Comparison of ENCODE assay signal across 14 cellular contexts in the genomic region with DNA sequence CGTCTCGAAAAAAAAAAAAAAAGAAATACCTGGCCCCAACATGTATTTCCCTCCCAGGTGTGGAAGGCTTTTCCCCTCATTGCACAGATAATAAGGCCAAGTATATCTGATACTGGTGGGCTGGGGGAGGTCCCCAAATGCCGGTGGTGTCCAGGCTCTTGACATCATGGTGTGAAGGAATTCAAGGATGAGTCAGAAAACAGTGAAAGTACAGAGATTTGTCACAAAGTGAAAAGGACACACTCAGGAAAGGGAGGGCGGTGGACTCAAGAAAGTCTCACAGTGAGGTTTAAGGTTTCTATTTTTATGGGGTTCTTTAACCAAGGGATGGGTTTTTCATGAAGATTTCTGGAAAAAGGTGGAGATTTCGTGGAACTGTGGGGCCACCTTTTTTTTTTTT. TPM values are rescaled to one million over a fixed set of nuclear protein-coding genes. Genes with fewer than 3 reads are reported as not detected.
DNase-seq lines count a peak whose midpoint lies in the region; ATAC-seq and TF ChIP-seq lines count a peak whose summit lies in the region.
"Had no signal": no experiment of that assay in that cellular context is flagged by ENCODE, and none has a peak within 500 bp of the region (broad histone marks: within the 10 kb centered on the region; RNA-seq: fewer than 3 reads in every experiment).

No MANE protein-coding gene starts in this region.

- H3K27ac ChIP-seq in OCI-LY3 (ENCODE audit: low read length) (no peak overlapping the region), vagina (no peak overlapping the region)
- H3K27ac ChIP-seq: skin epidermis, upper lobe of left lung had no signal

- H4K20me1 ChIP-seq in OCI-LY3 (ENCODE audit: insufficient read depth, low read length): no peaks in the 10 kb centered on the region

- H3K9me3 ChIP-seq in OCI-LY3 (ENCODE audit: insufficient read depth, low read length) (no peaks in the 10 kb centered on the region), vagina (no peaks in the 10 kb centered on the region)
- H3K9me3 ChIP-seq: upper lobe of left lung had no signal

- no peak overlapping the region for H3K9ac ChIP-seq in OCI-LY3 (ENCODE audit: low read length)

- H3K27me3 ChIP-seq in OCI-LY3 (ENCODE audit: low read depth, low read length): no peaks in the 10 kb centered on the region
- no peaks in the 10 kb centered on the region for H3K27me3 ChIP-seq in vagina
- H3K27me3 ChIP-seq: upper lobe of left lung had no signal

- in situ Hi-C loops in ACHN (cut with HindIII; ENCODE audit: low pct_ligation_motif_present, low pct_unique_long_range_greater_than_20kb, low sequenced_read_pairs): no loop called here

- no peak overlapping the region for H3K4me3 ChIP-seq in OCI-LY3 (ENCODE audit: low read length)
- H3K4me3 ChIP-seq in vagina: no peak overlapping the region
- H3K4me3 ChIP-seq: skin epidermis, upper lobe of left lung had no signal

- TF ChIP-seq CTCF in OCI-LY3 (IDR thresholded peaks at IDR 0.05; ENCODE audit: low read depth, low read length): no peak
- TF ChIP-seq CTCF in vagina (IDR thresholded peaks at IDR 0.05): no peak

- peak; percentile 14 for DNase-seq in ACHN
- no peak for DNase-seq in NCI-H1694 treated with DMSO at 0.1 percent for 48 hours (lab: John Stamatoyannopoulos, UW)
- no peak for DNase-seq in occipital lobe (lab: John Stamatoyannopoulos, UW)
- DNase-seq in vagina (ENCODE audit: extremely low spot score in 2 of 2): no peak
- no peak for DNase-seq in middle frontal gyrus (ENCODE audit: extremely low spot score, low spot score)
- DNase-seq: DMS79, left cardiac atrium, NCI-H1092 treated with DMSO at 0.1 percent for 48 hours, NCI-H748 treated with DMSO at 0.1 percent for 48 hours, upper lobe of left lung had no signal

- ATAC-seq in GM18861 (IDR thresholded peaks at IDR 0.05; ENCODE audit: unreplicated experiment) (peak; percentile 71), HG02571 (IDR thresholded peaks at IDR 0.05; ENCODE audit: unreplicated experiment) (peak; percentile 56)
- ATAC-seq: left cardiac atrium had no signal

- H3K4me1 ChIP-seq in OCI-LY3 (ENCODE audit: low read length) (peaks cover 32% of the 10 kb centered on the region), vagina (no peaks in the 10 kb centered on the region)

- H3K36me3 ChIP-seq in OCI-LY3 (replicated peaks; ENCODE audit: low read depth, low read length) (no peaks in the 10 kb centered on the region), vagina (no peaks in the 10 kb centered on the region)
- H3K36me3 ChIP-seq: upper lobe of left lung had no signal

- H2AFZ ChIP-seq in OCI-LY3 (ENCODE audit: low read depth, low read length): no peak overlapping the region

- peak overlapping the region; percentile 27 for H3K4me2 ChIP-seq in OCI-LY3 (ENCODE audit: low read length)

- intact Hi-C loops in vagina (cut with DNase I): no loop called here

- TF ChIP-seq POLR2A in vagina (IDR thresholded peaks at IDR 0.05): no peak

- H3K79me2 ChIP-seq in OCI-LY3 (ENCODE audit: low read length): no peaks in the 10 kb centered on the region

RNA-seq across cellular contexts. Expression of a gene that starts 37.8 kb away (rescaled TPM):
- total RNA-seq in occipital lobe (0.78 TPM), vagina (9.3 TPM)
